ENCODE assay signal across 21 cellular contexts in the genomic region with DNA sequence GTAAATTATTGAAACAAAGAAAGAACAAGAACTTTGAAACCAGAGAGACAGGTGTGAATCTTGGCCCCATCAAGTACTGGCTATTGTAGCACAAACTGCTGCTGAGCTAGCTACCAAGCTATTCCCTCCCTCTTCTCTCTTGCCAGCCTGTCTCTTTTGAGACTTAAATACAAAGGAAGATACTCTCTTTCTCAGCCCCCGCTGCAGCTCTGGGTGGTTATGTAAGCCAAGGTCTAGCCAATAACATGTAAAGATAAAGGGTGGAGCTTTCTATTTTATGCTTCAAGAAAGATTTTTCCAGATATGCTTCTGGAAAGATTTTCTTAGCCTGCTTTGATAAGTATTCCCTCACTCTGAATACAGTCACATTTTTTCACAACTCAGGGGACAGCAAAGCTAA. TPM values are rescaled to one million over a fixed set of nuclear protein-coding genes. Genes with fewer than 3 reads are reported as not detected.
DNase-seq lines count a peak whose midpoint lies in the region; ATAC-seq and TF ChIP-seq lines count a peak whose summit lies in the region.
"Had no signal": no experiment of that assay in that cellular context is flagged by ENCODE, and none has a peak within 500 bp of the region (broad histone marks: within the 10 kb centered on the region; RNA-seq: fewer than 3 reads in every experiment).

No MANE protein-coding gene starts in this region.

- H3K36me3 ChIP-seq in A673 (ENCODE audit: insufficient read depth, low read length, poor library complexity, severe bottlenecking) (peaks cover 86% of the 10 kb centered on the region), prostate gland (peaks cover 6% of the 10 kb centered on the region in 2 donors)

- peaks cover 12% of the 10 kb centered on the region for H3K36me3 Mint-ChIP-seq in T-helper 17 cell (ENCODE audit: low read depth)
- peaks cover 82% of the 10 kb centered on the region for H3K36me3 Mint-ChIP-seq in nephron progenitor cell (ENCODE audit: low read depth)

- CTCF ChIA-PET in A673 (lab: Charles Lee): no interaction called here

- no peaks in the 10 kb centered on the region for H3K27me3 ChIP-seq in A673 (replicated peaks; ENCODE audit: insufficient read depth, low read depth, low read length, poor library complexity)
- H3K27me3 ChIP-seq in dorsolateral prefrontal cortex: no peaks in the 10 kb centered on the region
- no peaks in the 10 kb centered on the region for H3K27me3 ChIP-seq in prostate gland (replicated peaks; ENCODE audit: insufficient read depth)
- H3K27me3 ChIP-seq: BE2C had no signal

- H3K4me1 ChIP-seq in A673 (ENCODE audit: insufficient read depth, low read length, poor library complexity, severe bottlenecking) (no peaks in the 10 kb centered on the region), prostate gland (replicated peaks) (no peaks in the 10 kb centered on the region)

- no peaks in the 10 kb centered on the region for H3K9me3 Mint-ChIP-seq in nephron progenitor cell
- H3K9me3 Mint-ChIP-seq: CD4-positive, CD25-positive, alpha-beta regulatory T cell; HFFc6 had no signal

- no peak for TF ChIP-seq POLR2A in prostate gland (IDR thresholded peaks at IDR 0.05)

- DNase-seq in A673 (ENCODE audit: low spot score) (no peak), T-helper 17 cell (no peak), dorsolateral prefrontal cortex (peak in 4 of 10 donors; percentile 50 to 64 (median 53)), nephron progenitor cell (no peak), DMS79 (lab: John Stamatoyannopoulos, UW) (no peak), left colon (no peak), SW480 (ENCODE audit: low spot score) (no peak), prostate gland (ENCODE audit: low spot score) (no peak)
- DNase-seq: 8988T; BE2C; Calu3; CD4-positive, CD25-positive, alpha-beta regulatory T cell; HFFc6; KBM-7; NCI-H1105 treated with DMSO at 0.1 percent for 48 hours; NCI-H1694; NCI-H2081 treated with DMSO at 0.1 percent for 48 hours; NCI-H748 treated with DMSO at 0.1 percent for 48 hours; RPMI8226; SHP77 treated with DMSO at 0.1 percent for 48 hours had no signal

- H3K27ac Mint-ChIP-seq in T-helper 17 cell (peak overlapping the region; percentile 79), nephron progenitor cell (peak overlapping the region; percentile 41)
- H3K27ac Mint-ChIP-seq: HFFc6 had no signal

- TF ChIP-seq CTCF in A673 (conservative IDR thresholded peaks at IDR 0.05; ENCODE audit: low read depth, low read length) (no peak), dorsolateral prefrontal cortex (IDR thresholded peaks at IDR 0.05 in 54 of 56, conservative IDR thresholded peaks at IDR 0.05 in 2 of 56; ENCODE audit: low read depth in 1 of 56, partially characterized antibody in 56 of 56) (no peak), nephron progenitor cell (IDR thresholded peaks at IDR 0.05) (no peak), prostate gland (IDR thresholded peaks at IDR 0.05) (no peak)

- intact Hi-C loops in A673 (cut with micrococcal nuclease; ENCODE audit: unreplicated experiment): no loop called here
- intact Hi-C loops in dorsolateral prefrontal cortex (cut with DNase I): no loop called here
- intact Hi-C loops in left colon (cut with DNase I, micrococcal nuclease): no loop called here
- intact Hi-C loops in prostate gland (cut with DNase I): no loop called here

- WGBS in prostate gland: 87% methylated on average over 1 of the region's 1 CpG

- POLR2A ChIA-PET in A673 (lab: Charles Lee; ENCODE audit: low non-redundant PET): no interaction called here

- ATAC-seq in T-helper 17 cell: no peak
- ATAC-seq in left colon: no peak
- ATAC-seq: HepG2 had no signal

- H3K9me3 ChIP-seq in A673 (ENCODE audit: low read depth, low read length, poor library complexity, severe bottlenecking) (no peaks in the 10 kb centered on the region), T-helper 17 cell (ENCODE audit: control insufficient read depth, low read length, poor library complexity, severe bottlenecking) (no peaks in the 10 kb centered on the region), prostate gland (no peaks in the 10 kb centered on the region)
- H3K9me3 ChIP-seq: BE2C had no signal

- BruUV-seq in A673 (replicated peaks; lab: Mats Ljungman, UMichigan): TSS peak; percentile 4

- no peak overlapping the region for H3K4me3 ChIP-seq in A673 (ENCODE audit: low read depth, low read length, poor library complexity, severe bottlenecking)
- no peak overlapping the region for H3K4me3 ChIP-seq in dorsolateral prefrontal cortex
- no peak overlapping the region for H3K4me3 ChIP-seq in prostate gland

- H3K4me1 Mint-ChIP-seq in T-helper 17 cell: peaks cover 15% of the 10 kb centered on the region
- H3K4me1 Mint-ChIP-seq in nephron progenitor cell: no peaks in the 10 kb centered on the region

- no peak overlapping the region for H3K4me3 Mint-ChIP-seq in T-helper 17 cell
- H3K4me3 Mint-ChIP-seq in nephron progenitor cell: no peak overlapping the region
- H3K4me3 Mint-ChIP-seq: CD4-positive, CD25-positive, alpha-beta regulatory T cell; HFFc6 had no signal

- no peaks in the 10 kb centered on the region for H3K27me3 Mint-ChIP-seq in T-helper 17 cell
- no peaks in the 10 kb centered on the region for H3K27me3 Mint-ChIP-seq in nephron progenitor cell (ENCODE audit: low read depth, poor library complexity)
- H3K27me3 Mint-ChIP-seq: CD4-positive, CD25-positive, alpha-beta regulatory T cell had no signal

- H3K27ac ChIP-seq in A673 (ENCODE audit: low read depth, low read length, poor library complexity, severe bottlenecking): no peak overlapping the region
- H3K27ac ChIP-seq in dorsolateral prefrontal cortex: peak overlapping the region in 38 of 59 donors; percentile 3 to 88 (median 50)
- H3K27ac ChIP-seq in prostate gland: no peak overlapping the region

RNA-seq across cellular contexts. Expression of gene BAZ1B, which starts 17.2 kb away (rescaled TPM):
- total RNA-seq in A673 (2021) (122 and 127 TPM in 2 replicates), T-helper 17 cell (10 to 100 TPM; 51.2 to 52.6 TPM), dorsolateral prefrontal cortex (10 to 100 TPM; 54.8 to 75.4 (median 63.6) TPM), left colon (10 to 100 TPM; 37.7 to 42.6 TPM), prostate gland (10 to 100 TPM; 43.4 to 56.4 TPM)

RNA-seq across cellular contexts. Expression of gene BCL7B, which starts 52.6 kb away (rescaled TPM):
- 53.0 and 56.3 TPM in 2 replicates for total RNA-seq in A673 (2021)
- 100 to 1,000 TPM; 112 to 116 TPM for total RNA-seq in T-helper 17 cell
- total RNA-seq in dorsolateral prefrontal cortex: 100 to 1,000 TPM in 1 of 120 experiments, 10 to 100 TPM in 119; 35.1 to 109 (median 64.1) TPM
- 10 to 100 TPM; 59.0 to 60.8 TPM for total RNA-seq in left colon
- 100 to 1,000 TPM in 1 of 2 donors, 10 to 100 TPM in 1; 78.7 to 105 TPM for total RNA-seq in prostate gland

Comparison
In these comparisons a context has a peak if more than half of its experiments do, and no peak if none do; other contexts are left out.
1. H3K27ac ChIP-seq: peak in dorsolateral prefrontal cortex (38 of 59); none in A673 (single experiment) and prostate gland (0 of 2).